In the genomic region with DNA sequence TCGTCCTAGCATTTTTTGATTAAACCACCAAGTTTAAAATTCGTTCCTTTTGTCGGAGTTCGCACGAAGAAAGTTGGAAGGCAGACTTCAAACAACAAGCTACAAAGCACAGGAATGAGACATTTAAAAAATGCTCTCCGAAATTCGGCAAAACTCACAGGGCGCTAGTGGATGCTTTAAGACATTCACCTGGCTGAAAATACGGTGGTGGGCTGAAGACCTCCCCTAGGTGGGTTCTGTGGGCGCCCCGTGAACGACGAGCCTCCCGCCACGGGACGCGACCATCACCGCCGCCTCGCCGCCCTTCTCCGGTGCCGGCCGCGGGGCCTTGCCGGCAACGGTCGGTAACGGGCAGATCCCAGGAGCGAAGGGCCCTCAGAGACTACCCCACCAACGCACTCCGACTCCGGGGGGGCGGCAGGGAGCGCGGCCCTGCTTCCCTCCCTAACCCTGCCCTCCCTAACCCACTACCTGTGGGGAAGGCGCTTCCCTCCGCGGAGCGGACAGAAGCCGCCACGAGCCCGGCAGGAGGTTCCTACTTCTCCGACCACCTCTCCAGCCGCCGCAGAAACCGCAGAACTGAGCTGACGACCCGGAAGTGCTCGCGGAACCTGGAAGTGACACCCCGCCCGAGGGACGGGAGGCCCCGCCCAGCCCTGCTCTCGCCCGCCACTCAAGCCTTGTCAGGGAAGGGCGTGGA, we compare ENCODE assay signal across 8 cellular contexts.
DNase-seq lines count a peak whose midpoint lies in the region; ATAC-seq and TF ChIP-seq lines count a peak whose summit lies in the region.

A gene with protein sequence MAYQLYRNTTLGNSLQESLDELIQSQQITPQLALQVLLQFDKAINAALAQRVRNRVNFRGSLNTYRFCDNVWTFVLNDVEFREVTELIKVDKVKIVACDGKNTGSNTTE (minus strand): TSS at position 581 of the 700 bp plus-strand sequence. CDS start 5,238 bp downstream, outside the sequence.

- no peak for TF ChIP-seq CTCF in AG09319 (IDR thresholded peaks at IDR 0.05; ENCODE audit: low read depth, low read length)

- ATAC-seq in GM19043 (IDR thresholded peaks at IDR 0.05; ENCODE audit: low read depth, unreplicated experiment) (peak; percentile 97), HG03354 (IDR thresholded peaks at IDR 0.05; ENCODE audit: poor library complexity, severe bottlenecking, unreplicated experiment) (peak; percentile 99)

- peak; percentile 77 for DNase-seq in AG09319 (ENCODE audit: extremely low read depth, low read depth)
- peak; percentile 73 to 90 for DNase-seq in NCI-H446 (lab: John Stamatoyannopoulos, UW)
- peak; percentile 87 for DNase-seq in activated CD4-positive, CD25-positive, alpha-beta regulatory T cell treated with anti-CD3 and anti-CD28 coated beads, Interleukin-2, amount 50 U/mL, for 16 hours (ENCODE audit: low read depth, low spot score)
- DNase-seq in central memory CD4-positive, alpha-beta T cell = peak; percentile 89
- peak; percentile 94 for DNase-seq in inferior parietal cortex (ENCODE audit: extremely low spot score)
- DNase-seq in smooth muscle cell of the brain vasculature (ENCODE audit: low read depth, low spot score) = peak; percentile 82

Comparison
In these comparisons a context has a peak if more than half of its experiments do, and no peak if none do; other contexts are left out.
1. Peak in every context shown above with its lines: DNase-seq and ATAC-seq.